ENCODE assay signal across 1 cellular context in genomic region chr2:75432761-75433361, GRCh38.
A peak's percentile ranks its signal among the peaks of the same experiment; 100 is the strongest.
TF ChIP-seq lines count a peak whose summit lies in the region.

No MANE protein-coding gene starts in this region.

TF ChIP-seq in GM12878, 131 proteins besides CTCF, POLR2A, EP300 and RAD21 (continued from another document and continues in another):
- no peak for TF ChIP-seq BCLAF1 (IDR thresholded peaks at IDR 0.05)
- no peak for TF ChIP-seq SUPT20H (IDR thresholded peaks at IDR 0.05; ENCODE audit: borderline replicate concordance, control insufficient read depth, low read depth, low read length)
- peak in 1 of 2 experiments; percentile 87; a peak in 2 of 4 replicates for TF ChIP-seq ETV6 (conservative IDR thresholded peaks at IDR 0.05 in 1 of 2, IDR thresholded peaks at IDR 0.05 in 1 of 2; ENCODE audit: borderline replicate concordance in 1 of 2, low read depth in 1 of 2)
- peak; percentile 84 for TF ChIP-seq DPF2 (IDR thresholded peaks at IDR 0.05)
- no peak for TF ChIP-seq SIN3A (IDR thresholded peaks at IDR 0.05; ENCODE audit: low read depth, low read length)
- TF ChIP-seq CBX3 (IDR thresholded peaks at IDR 0.05; ENCODE audit: borderline replicate concordance, low read depth) = no peak
- TF ChIP-seq ATF3 (IDR thresholded peaks at IDR 0.05; ENCODE audit: borderline replicate concordance, extremely low read depth, low read depth, low read length) = no peak
- TF ChIP-seq BACH1 (IDR thresholded peaks at IDR 0.05; ENCODE audit: borderline replicate concordance) = 0 out of 2 replicates have a peak, but pooled peaks have one; percentile 34
- peak; percentile 93 for TF ChIP-seq NBN (IDR thresholded peaks at IDR 0.05)
- no peak for TF ChIP-seq ZBTB11 (CRISPR knock-in tag; IDR thresholded peaks at IDR 0.05)
- TF ChIP-seq KLF5 (IDR thresholded peaks at IDR 0.05; ENCODE audit: partially characterized antibody) = peak; percentile 64
- no peak for TF ChIP-seq RFX5 (IDR thresholded peaks at IDR 0.05; ENCODE audit: low read depth, low read length)
- no peak; the same call in 1 of the 2 replicates for TF ChIP-seq CREB1 (IDR thresholded peaks at IDR 0.05; ENCODE audit: low read depth)
- TF ChIP-seq SMC3 (IDR thresholded peaks at IDR 0.05; ENCODE audit: borderline replicate concordance, low read length) = no peak; the same call in 1 of the 2 replicates
- TF ChIP-seq IRF5 (IDR thresholded peaks at IDR 0.05; ENCODE audit: borderline replicate concordance) = no peak
- no peak for TF ChIP-seq BMI1 (IDR thresholded peaks at IDR 0.05; ENCODE audit: borderline replicate concordance)
- peak; percentile 93 for TF ChIP-seq RELB (IDR thresholded peaks at IDR 0.05; ENCODE audit: low read depth)
- TF ChIP-seq ZBTB4 (CRISPR knock-in tag; IDR thresholded peaks at IDR 0.05) = no peak
- peak; percentile 89 for TF ChIP-seq SMAD1 (IDR thresholded peaks at IDR 0.05; ENCODE audit: low read depth, partially characterized antibody)
- no peak for TF ChIP-seq CHD1 (IDR thresholded peaks at IDR 0.05; ENCODE audit: low read depth, low read length)
- no peak for TF ChIP-seq SPI1 (IDR thresholded peaks at IDR 0.05; ENCODE audit: borderline replicate concordance, insufficient read depth, low read depth, low read length)
- TF ChIP-seq ZNF274 (IDR thresholded peaks at IDR 0.05; ENCODE audit: insufficient read depth, insufficient read length) = no peak
- no peak for TF ChIP-seq USF1 (IDR thresholded peaks at IDR 0.05; ENCODE audit: borderline replicate concordance, extremely low read length, insufficient read depth, low read depth, low read length)
- no peak for TF ChIP-seq CEBPZ (IDR thresholded peaks at IDR 0.05; ENCODE audit: low read depth, low read length)
- TF ChIP-seq MTA2 (IDR thresholded peaks at IDR 0.05; ENCODE audit: low read depth) = peak; percentile 88
- TF ChIP-seq CHD4 (IDR thresholded peaks at IDR 0.05) = no peak
- peak; percentile 71; the same call in 1 of the 2 replicates for TF ChIP-seq ZBED1 (IDR thresholded peaks at IDR 0.05; ENCODE audit: borderline replicate concordance)
- TF ChIP-seq LARP7 (IDR thresholded peaks at IDR 0.05) = no peak
- TF ChIP-seq TAF1 (IDR thresholded peaks at IDR 0.05; ENCODE audit: borderline replicate concordance, low read depth, low read length) = no peak; the same call in 1 of the 2 replicates
- no peak for TF ChIP-seq ZNF592 (IDR thresholded peaks at IDR 0.05)
- no peak for TF ChIP-seq E2F4 (IDR thresholded peaks at IDR 0.05; ENCODE audit: low read depth, low read length)
- peak; percentile 75 for TF ChIP-seq JUNB (IDR thresholded peaks at IDR 0.05)
- TF ChIP-seq CBX5 (IDR thresholded peaks at IDR 0.05; ENCODE audit: low read depth) = peak; percentile 84; the same call in 1 of the 2 replicates
